In the genomic region with DNA sequence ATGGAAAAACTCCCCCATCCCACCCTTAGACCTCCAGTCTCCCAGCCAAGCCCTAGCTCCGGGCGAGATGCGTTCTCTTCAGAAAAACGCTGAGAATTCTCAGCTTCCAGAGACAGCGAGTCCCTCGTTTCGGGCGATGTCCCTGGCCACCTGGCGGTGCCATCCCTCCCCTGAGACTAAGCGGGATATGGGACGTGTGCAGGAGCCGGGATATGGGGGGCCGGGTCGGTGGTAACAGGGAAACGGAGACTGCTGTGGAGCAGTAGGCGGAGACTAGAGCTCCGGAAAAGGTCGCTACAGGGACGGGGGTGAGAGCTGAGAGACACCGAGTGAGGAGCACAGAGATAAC, we compare ENCODE assay signal across 8 cellular contexts. TPM values are rescaled to one million over a fixed set of nuclear protein-coding genes. Genes with fewer than 3 reads are reported as not detected.
DNase-seq lines count a peak whose midpoint lies in the region; ATAC-seq, FAIRE-seq and TF ChIP-seq lines count a peak whose summit lies in the region.

No MANE protein-coding gene starts in this region.

- no peak for TF ChIP-seq POLR2A in H54 (IDR thresholded peaks at IDR 0.05; ENCODE audit: low read depth, low read length)

- peak; percentile 80 to 84 for ATAC-seq in lower lobe of right lung

- no peaks in the 10 kb centered on the region for H3K36me3 ChIP-seq in bronchial epithelial cell (ENCODE audit: control insufficient read depth, insufficient read depth, low read length)
- no peaks in the 10 kb centered on the region for H3K36me3 ChIP-seq in lower lobe of right lung
- H3K36me3 ChIP-seq in urinary bladder (ENCODE audit: insufficient read depth): no peaks in the 10 kb centered on the region

- intact Hi-C loops in lower lobe of right lung (cut with DNase I): no loop called here

- H3K27ac ChIP-seq in lower lobe of right lung: peak overlapping the region; percentile 28
- no peak overlapping the region for H3K27ac ChIP-seq in urinary bladder (ENCODE audit: low read depth)

- H3K9me3 ChIP-seq in lower lobe of right lung: no peaks in the 10 kb centered on the region

- H3K4me3 ChIP-seq in bronchial epithelial cell (ENCODE audit: low read depth, low read length) (peak overlapping the region; percentile 64), lower lobe of right lung (peak overlapping the region; percentile 82), urinary bladder (ENCODE audit: low read depth, low read length) (peak overlapping the region; percentile 67)

- WGBS in urinary bladder: under 1% methylated on average over 20 of the region's 20 CpGs

- DNase-seq in GM18507 (ENCODE audit: extremely low spot score, insufficient read length, low read depth) (no peak), H54 (ENCODE audit: insufficient read length, low spot score) (peak; percentile 58), bronchial epithelial cell (ENCODE audit: low read depth) (no peak), lower lobe of right lung (no peak), superior temporal gyrus (ENCODE audit: extremely low spot score) (no peak)
- DNase-seq in activated CD4-positive, alpha-beta T cell treated with anti-CD3 and anti-CD28 coated beads for 1 hour: no peak

- peak; percentile 55 for FAIRE-seq in GM18507 (lab: Jason Lieb, UNC)
- FAIRE-seq in H54 (lab: Jason Lieb, UNC): no peak
- FAIRE-seq in bronchial epithelial cell (lab: Jason Lieb, UNC): no peak

- H3K27me3 ChIP-seq in bronchial epithelial cell (ENCODE audit: control insufficient read depth, insufficient read depth, low read length): no peaks in the 10 kb centered on the region
- peaks cover 10% of the 10 kb centered on the region for H3K27me3 ChIP-seq in lower lobe of right lung (ENCODE audit: low read depth)

- peaks cover 17% of the 10 kb centered on the region for H3K4me1 ChIP-seq in lower lobe of right lung
- H3K4me1 ChIP-seq in urinary bladder (ENCODE audit: insufficient read depth): no peaks in the 10 kb centered on the region

- TF ChIP-seq CTCF in LNCAP (IDR thresholded peaks at IDR 0.05): peak; percentile 20; the same call in 1 of the 2 replicates
- TF ChIP-seq CTCF in bronchial epithelial cell (IDR thresholded peaks at IDR 0.05; ENCODE audit: insufficient read depth, low read length, severe bottlenecking): no peak
- TF ChIP-seq CTCF in lower lobe of right lung (IDR thresholded peaks at IDR 0.05): no peak

RNA-seq across cellular contexts. Expression of a gene that starts 0.4 kb away (rescaled TPM):
- total RNA-seq in bronchial epithelial cell: 5.2 and 6.8 TPM in 2 replicates
- 1.3 TPM for total RNA-seq in lower lobe of right lung
- 4.1 TPM for total RNA-seq in urinary bladder
- polyA plus RNA-seq in urinary bladder: 0.44 TPM
